Comparison of ENCODE assay signal across 8 cellular contexts in the genomic region with DNA sequence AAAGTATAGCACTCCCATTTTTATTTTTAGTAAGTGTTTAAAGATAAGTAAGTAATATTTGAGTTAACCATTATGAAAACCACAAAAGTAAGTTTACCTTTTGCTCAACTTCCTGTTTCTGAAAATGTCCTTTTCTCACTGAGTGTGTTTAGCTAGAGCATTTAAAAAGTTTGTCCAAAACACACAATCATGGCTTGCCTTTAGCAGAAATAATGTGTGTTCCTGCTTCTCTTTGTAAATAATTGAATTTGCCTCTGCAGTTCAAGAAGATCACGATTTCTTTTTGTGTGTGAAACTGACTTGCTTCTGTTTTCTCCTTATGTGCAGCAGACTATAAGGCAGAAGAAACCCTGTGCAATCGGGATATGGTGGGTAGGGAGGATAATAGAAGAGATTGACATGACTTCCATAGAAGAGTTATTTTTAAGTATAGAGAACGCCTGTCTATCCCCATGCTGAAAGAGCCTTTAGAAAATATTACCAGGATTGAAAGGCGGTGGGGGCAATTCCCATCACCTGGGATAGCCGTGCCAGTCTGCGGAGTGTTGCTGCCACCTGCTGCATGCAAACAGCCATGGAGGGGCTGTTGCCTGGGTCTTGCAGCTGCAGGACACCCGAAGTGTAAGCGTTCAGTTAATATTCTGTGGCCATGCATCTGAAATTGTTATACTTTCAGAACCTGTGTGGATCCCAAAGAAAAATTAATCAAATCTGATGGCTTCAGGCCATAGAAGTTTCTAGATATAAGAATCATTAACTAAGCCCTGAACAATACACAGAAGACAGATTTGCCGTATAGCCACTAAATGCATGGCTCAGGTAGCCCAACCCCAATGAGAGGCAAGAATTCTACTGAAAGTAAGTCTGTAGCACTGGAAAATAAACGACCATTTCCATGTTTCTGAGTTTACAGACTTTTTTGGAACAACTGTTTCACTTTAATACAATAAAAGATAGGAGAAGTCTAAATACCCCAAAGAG. TPM values are rescaled to one million over a fixed set of nuclear protein-coding genes. Genes with fewer than 3 reads are reported as not detected.
DNase-seq lines count a peak whose midpoint lies in the region; ATAC-seq and TF ChIP-seq lines count a peak whose summit lies in the region.

No MANE protein-coding gene starts in this region.

- no peaks in the 10 kb centered on the region for H3K27me3 ChIP-seq in vagina

- H3K4me1 ChIP-seq in vagina, result no peaks in the 10 kb centered on the region

- peak; percentile 75 for TF ChIP-seq CTCF in GM20000 (IDR thresholded peaks at IDR 0.05; ENCODE audit: extremely low read depth, missing control alignments)
- TF ChIP-seq CTCF in vagina (IDR thresholded peaks at IDR 0.05), result peak in 1 of 3 experiments; percentile 10

- H3K4me3 ChIP-seq in vagina, result no peak overlapping the region

- intact Hi-C loops in vagina (cut with DNase I), result no loop called here

- ATAC-seq in HG03558 (IDR thresholded peaks at IDR 0.05; ENCODE audit: extremely low read depth, unreplicated experiment), result peak; percentile 33

- H3K36me3 ChIP-seq in vagina, result no peaks in the 10 kb centered on the region

- no peak overlapping the region for H3K27ac ChIP-seq in vagina

- TF ChIP-seq POLR2A in vagina (IDR thresholded peaks at IDR 0.05), result no peak

- H3K9me3 ChIP-seq in vagina, result no peaks in the 10 kb centered on the region

- DNase-seq in DMS53 (lab: John Stamatoyannopoulos, UW), result peak; percentile 82
- peak; percentile 30 for DNase-seq in GM20000 (ENCODE audit: low spot score)
- DNase-seq in SHP77 (lab: John Stamatoyannopoulos, UW), result peak; percentile 29 to 58
- peak; percentile 62 for DNase-seq in activated naive CD4-positive, alpha-beta T cell treated with anti-CD3 and anti-CD28 coated beads, Interleukin-2, amount 50 U/mL, for 16 hours
- DNase-seq in hypothalamus (lab: John Stamatoyannopoulos, UW), result peak in 42 of 51 donors; percentile 0 to 54 (median 16)
- DNase-seq in stimulated activated CD4-positive, alpha-beta T cell treated with anti-CD3 and anti-CD28 coated beads, Interleukin-15, amount 100 ng/mL, for 48 hours (ENCODE audit: low read depth in 2 of 2), result peak; percentile 30 to 42
- DNase-seq in vagina (ENCODE audit: extremely low spot score in 2 of 2), result no peak

RNA-seq across cellular contexts. Expression of gene CD96, which starts 2.4 kb away (rescaled TPM):
- total RNA-seq in vagina, result 13.5 TPM

RNA-seq across cellular contexts. Expression of gene ZBED2, which starts 55.5 kb away (rescaled TPM):
- 4.9 TPM for total RNA-seq in vagina

Comparison
In these comparisons a context has a peak if more than half of its experiments do, and no peak if none do; other contexts are left out.
1. DNase-seq: peak in DMS53 (single experiment), GM20000 (single experiment), SHP77 (2 of 2), activated naive CD4-positive, alpha-beta T cell treated with anti-CD3 and anti-CD28 coated beads, Interleukin-2, amount 50 U/mL, for 16 hours (single experiment), hypothalamus (42 of 51) and stimulated activated CD4-positive, alpha-beta T cell treated with anti-CD3 and anti-CD28 coated beads, Interleukin-15, amount 100 ng/mL, for 48 hours (2 of 2); none in vagina (0 of 2).